Comparison of ENCODE assay signal across 19 cellular contexts in genomic region chr2:192000196-192000990, GRCh38.
DNase-seq lines count a peak whose midpoint lies in the region; ATAC-seq, FAIRE-seq and TF ChIP-seq lines count a peak whose summit lies in the region.
"Had no signal": no experiment of that assay in that cellular context is flagged by ENCODE, and none has a peak within 500 bp of the region (broad histone marks: within the 10 kb centered on the region; RNA-seq: fewer than 3 reads in every experiment).

No MANE protein-coding gene starts in this region.

- DNase-seq in D721Med (ENCODE audit: insufficient read length, low spot score) (no peak), LHCN-M2 (ENCODE audit: low read depth) (peak; percentile 68), NCI-H524 (lab: John Stamatoyannopoulos, UW) (peak; percentile 80 to 91), cerebellar nuclear complex (lab: John Stamatoyannopoulos, UW) (peak; percentile 16 to 52), NCI-H1092 treated with DMSO at 0.1 percent for 48 hours (lab: John Stamatoyannopoulos, UW) (no peak)
- DNase-seq: BE2C; Caco-2; CD4-positive, CD25-positive, alpha-beta regulatory T cell; DMS79 treated with DMSO at 0.1 percent for 48 hours; MV-4-11; NCI-H1417 treated with DMSO at 0.1 percent for 48 hours; NCI-H2029; NCI-H2227 treated with DMSO at 0.1 percent for 48 hours; SW 1271; T-helper 2 cell had no signal

- FAIRE-seq in D721Med (lab: Jason Lieb, UNC): peak; percentile 87

- TF ChIP-seq CTCF in D721Med (IDR thresholded peaks at IDR 0.05; ENCODE audit: insufficient read depth, missing control alignments): no peak

- ATAC-seq in HG03469 (IDR thresholded peaks at IDR 0.05; ENCODE audit: unreplicated experiment) (no peak), HG02623 (IDR thresholded peaks at IDR 0.05; ENCODE audit: unreplicated experiment) (no peak), HG02571 (IDR thresholded peaks at IDR 0.05; ENCODE audit: unreplicated experiment) (no peak)
- ATAC-seq: Right ventricle myocardium inferior had no signal

Comparison
In these comparisons a context has a peak if more than half of its experiments do, and no peak if none do; other contexts are left out.
1. DNase-seq: peak in LHCN-M2 (single experiment), NCI-H524 (2 of 2) and cerebellar nuclear complex (2 of 2); none in D721Med (single experiment) and NCI-H1092 treated with DMSO at 0.1 percent for 48 hours (single experiment).